In the genomic region with DNA sequence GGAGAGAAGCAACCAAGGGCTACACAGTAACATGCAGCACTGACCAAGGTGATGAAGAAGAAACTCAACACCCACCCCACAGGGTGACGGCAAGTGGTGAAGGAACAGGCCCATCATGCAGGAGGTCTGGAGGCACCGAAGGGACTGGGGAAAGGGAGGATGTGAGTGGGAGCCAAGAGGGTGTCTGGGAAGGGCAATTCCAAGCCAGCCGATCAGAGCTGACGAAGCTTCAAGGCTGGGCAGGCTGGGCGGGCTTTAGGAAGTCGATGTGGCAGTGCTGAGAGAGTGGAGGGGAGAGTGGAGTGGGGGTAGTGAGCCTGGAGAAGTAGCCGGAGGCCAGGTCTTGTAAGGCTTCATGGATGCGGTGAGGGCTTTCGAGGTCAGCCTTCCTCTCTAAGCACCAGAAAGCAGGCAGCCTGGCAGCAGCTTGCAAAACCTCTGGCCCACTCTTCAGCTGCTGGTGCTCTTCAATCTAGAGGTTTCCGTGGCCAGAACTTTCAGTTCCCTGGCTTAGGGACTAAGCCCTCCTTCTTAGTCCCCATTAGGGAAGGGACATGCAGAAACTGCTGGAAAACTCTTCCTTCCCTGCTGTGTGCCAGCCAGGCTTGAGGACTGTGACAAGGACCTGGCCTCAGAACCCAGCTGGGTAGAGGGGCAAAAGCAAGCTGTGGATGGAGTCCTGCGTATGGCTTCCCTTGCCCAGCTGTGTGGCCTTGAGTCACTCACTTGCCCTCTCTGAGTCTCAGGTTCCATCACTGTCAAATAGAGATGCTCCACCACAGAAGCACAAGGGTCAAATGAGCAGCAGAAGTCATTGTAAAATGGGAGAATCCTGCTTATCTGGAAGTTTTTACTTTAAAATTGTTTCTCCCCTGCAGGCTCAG, we compare ENCODE assay signal across 15 cellular contexts.
A peak's percentile ranks its signal among the peaks of the same experiment; 100 is the strongest.
DNase-seq lines count a peak whose midpoint lies in the region; ATAC-seq lines count a peak whose summit lies in the region.
"Had no signal": no experiment of that assay in that cellular context is flagged by ENCODE, and none has a peak within 500 bp of the region (broad histone marks: within the 10 kb centered on the region; RNA-seq: fewer than 3 reads in every experiment).

No MANE protein-coding gene starts in this region.

- DNase-seq in Ammon's horn (ENCODE audit: low spot score) (peak; percentile 25), GM03348 (ENCODE audit: low spot score) (peak; percentile 25), cerebellar cortex (ENCODE audit: low spot score) (peak; percentile 7), posterior vena cava (ENCODE audit: low spot score) (peak; percentile 66), NCI-H1694 treated with DMSO at 0.1 percent for 48 hours (lab: John Stamatoyannopoulos, UW) (no peak)
- no peak for DNase-seq in activated CD4-positive, alpha-beta memory T cell treated with anti-CD3 and anti-CD28 coated beads, Interleukin-2, amount 10 ng/mL, durations not matched to agents 7 days and 5 days
- DNase-seq: activated gamma-delta T cell treated with Interleukin-2 at 50 U/mL for 16 hours; erythroblast; islet precursor cell; NCI-H187 treated with DMSO at 0.1 percent for 48 hours; NCI-H526; stimulated activated naive CD4-positive, alpha-beta T cell; uterus had no signal

- peaks cover 23% of the 10 kb centered on the region for H3K4me1 Mint-ChIP-seq in activated CD4-positive, alpha-beta memory T cell treated with anti-CD3 and anti-CD28 coated beads, Interleukin-2, amount 10 ng/mL, durations not matched to agents 7 days and 5 days

- CTCF ChIA-PET in activated CD4-positive, alpha-beta memory T cell treated with anti-CD3 and anti-CD28 coated beads, Interleukin-2, amount 10 ng/mL, durations not matched to agents 7 days and 5 days (lab: Charles Lee): no interaction called here

- H3K36me3 Mint-ChIP-seq in activated CD4-positive, alpha-beta memory T cell treated with anti-CD3 and anti-CD28 coated beads, Interleukin-2, amount 10 ng/mL, durations not matched to agents 7 days and 5 days (ENCODE audit: low read depth): no peaks in the 10 kb centered on the region

- no peak for ATAC-seq in GM19351 (IDR thresholded peaks at IDR 0.05; ENCODE audit: unreplicated experiment)
- ATAC-seq in GM18520 (IDR thresholded peaks at IDR 0.05; ENCODE audit: unreplicated experiment): no peak

- POLR2A ChIA-PET in activated CD4-positive, alpha-beta memory T cell treated with anti-CD3 and anti-CD28 coated beads, Interleukin-2, amount 10 ng/mL, durations not matched to agents 7 days and 5 days (lab: Charles Lee): interaction anchor here (0.8 kb wide), 1 partner anchor 72 kb away, joined by 3 read pairs; a partner anchor contains a TSS

- intact Hi-C loops in posterior vena cava (cut with DNase I): no loop called here

- no peak overlapping the region for H3K4me3 Mint-ChIP-seq in activated CD4-positive, alpha-beta memory T cell treated with anti-CD3 and anti-CD28 coated beads, Interleukin-2, amount 10 ng/mL, durations not matched to agents 7 days and 5 days

- peaks cover 30% of the 10 kb centered on the region for H3K27me3 Mint-ChIP-seq in activated CD4-positive, alpha-beta memory T cell treated with anti-CD3 and anti-CD28 coated beads, Interleukin-2, amount 10 ng/mL, durations not matched to agents 7 days and 5 days

- H3K27ac Mint-ChIP-seq in activated CD4-positive, alpha-beta memory T cell treated with anti-CD3 and anti-CD28 coated beads, Interleukin-2, amount 10 ng/mL, durations not matched to agents 7 days and 5 days: no peak overlapping the region

- H3K9me3 Mint-ChIP-seq in activated CD4-positive, alpha-beta memory T cell treated with anti-CD3 and anti-CD28 coated beads, Interleukin-2, amount 10 ng/mL, durations not matched to agents 7 days and 5 days: no peaks in the 10 kb centered on the region

Comparison
In these comparisons a context has a peak if more than half of its experiments do, and no peak if none do; other contexts are left out.
1. DNase-seq: peak in Ammon's horn (single experiment), GM03348 (single experiment), cerebellar cortex (single experiment) and posterior vena cava (single experiment); none in activated CD4-positive, alpha-beta memory T cell treated with anti-CD3 and anti-CD28 coated beads, Interleukin-2, amount 10 ng/mL, durations not matched to agents 7 days and 5 days (single experiment) and NCI-H1694 treated with DMSO at 0.1 percent for 48 hours (single experiment).